ENCODE assay signal across 8 cellular contexts in genomic region chr3:62323241-62323640, GRCh38. TPM values are rescaled to one million over a fixed set of nuclear protein-coding genes. Genes with fewer than 3 reads are reported as not detected.
"Had no signal": no experiment of that assay in that cellular context is flagged by ENCODE, and none has a peak within 500 bp of the region (broad histone marks: within the 10 kb centered on the region; RNA-seq: fewer than 3 reads in every experiment).

No MANE protein-coding gene starts in this region.

- H3K27ac ChIP-seq: HL-60 had no signal

- ATAC-seq: GM23338, HepG2 had no signal

- H3K4me3 ChIP-seq: GM23338 had no signal

- DNase-seq: H9, HCEC 1CT, KBM-7 had no signal

RNA-seq across cellular contexts. Expression of gene FEZF2, which starts 50.1 kb away (rescaled TPM):
- total RNA-seq: GM23338, H1, HepG2, HT1080 had no signal
